In the genomic region with DNA sequence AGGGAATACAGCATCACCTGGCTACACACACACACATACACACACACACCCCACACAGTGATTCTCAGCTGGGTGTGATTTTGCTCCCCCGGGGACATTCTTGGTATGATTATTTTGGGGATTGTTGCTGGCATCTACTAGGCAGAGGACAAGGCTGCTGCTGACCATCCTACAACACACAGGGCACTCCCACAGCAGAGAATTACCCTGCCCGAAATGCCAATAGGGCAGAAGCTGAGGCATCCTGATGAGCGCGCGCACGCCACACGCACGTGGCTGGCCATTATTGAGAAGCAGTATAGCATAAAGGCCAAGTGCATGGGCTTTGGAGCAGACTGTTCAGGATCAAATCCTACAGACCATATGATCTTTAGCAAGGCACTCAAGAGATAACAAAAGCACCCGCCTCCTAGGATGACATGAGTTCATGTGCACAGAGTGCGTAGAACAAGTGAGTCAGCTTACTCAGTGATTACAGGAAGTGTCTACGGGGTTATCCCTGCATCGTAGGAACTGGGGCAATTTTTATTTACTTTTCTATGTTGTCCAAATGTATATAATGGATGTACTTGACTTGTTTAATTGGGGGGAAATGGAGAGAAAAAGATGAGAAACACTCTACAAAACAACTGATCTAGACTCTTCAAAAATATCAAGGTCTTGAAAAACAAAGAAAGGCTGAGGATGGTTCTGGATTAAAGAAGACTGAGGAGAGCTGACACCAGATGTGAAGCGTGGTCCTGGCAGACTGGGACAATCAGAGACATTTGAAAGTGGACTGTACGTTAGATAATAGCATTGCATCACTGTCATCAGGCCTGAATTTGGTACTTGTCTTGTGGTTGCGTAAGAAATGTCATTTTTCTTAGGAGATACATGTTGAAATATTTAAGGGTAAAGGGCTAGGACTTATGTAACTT, we compare ENCODE assay signal across 1 cellular context.
TF ChIP-seq lines count a peak whose summit lies in the region.

No MANE protein-coding gene starts in this region.

TF ChIP-seq in K562, 482 proteins besides CTCF, POLR2A, EP300 and RAD21 (continued from another document and continues in another):
- TF ChIP-seq, protein P1, sequence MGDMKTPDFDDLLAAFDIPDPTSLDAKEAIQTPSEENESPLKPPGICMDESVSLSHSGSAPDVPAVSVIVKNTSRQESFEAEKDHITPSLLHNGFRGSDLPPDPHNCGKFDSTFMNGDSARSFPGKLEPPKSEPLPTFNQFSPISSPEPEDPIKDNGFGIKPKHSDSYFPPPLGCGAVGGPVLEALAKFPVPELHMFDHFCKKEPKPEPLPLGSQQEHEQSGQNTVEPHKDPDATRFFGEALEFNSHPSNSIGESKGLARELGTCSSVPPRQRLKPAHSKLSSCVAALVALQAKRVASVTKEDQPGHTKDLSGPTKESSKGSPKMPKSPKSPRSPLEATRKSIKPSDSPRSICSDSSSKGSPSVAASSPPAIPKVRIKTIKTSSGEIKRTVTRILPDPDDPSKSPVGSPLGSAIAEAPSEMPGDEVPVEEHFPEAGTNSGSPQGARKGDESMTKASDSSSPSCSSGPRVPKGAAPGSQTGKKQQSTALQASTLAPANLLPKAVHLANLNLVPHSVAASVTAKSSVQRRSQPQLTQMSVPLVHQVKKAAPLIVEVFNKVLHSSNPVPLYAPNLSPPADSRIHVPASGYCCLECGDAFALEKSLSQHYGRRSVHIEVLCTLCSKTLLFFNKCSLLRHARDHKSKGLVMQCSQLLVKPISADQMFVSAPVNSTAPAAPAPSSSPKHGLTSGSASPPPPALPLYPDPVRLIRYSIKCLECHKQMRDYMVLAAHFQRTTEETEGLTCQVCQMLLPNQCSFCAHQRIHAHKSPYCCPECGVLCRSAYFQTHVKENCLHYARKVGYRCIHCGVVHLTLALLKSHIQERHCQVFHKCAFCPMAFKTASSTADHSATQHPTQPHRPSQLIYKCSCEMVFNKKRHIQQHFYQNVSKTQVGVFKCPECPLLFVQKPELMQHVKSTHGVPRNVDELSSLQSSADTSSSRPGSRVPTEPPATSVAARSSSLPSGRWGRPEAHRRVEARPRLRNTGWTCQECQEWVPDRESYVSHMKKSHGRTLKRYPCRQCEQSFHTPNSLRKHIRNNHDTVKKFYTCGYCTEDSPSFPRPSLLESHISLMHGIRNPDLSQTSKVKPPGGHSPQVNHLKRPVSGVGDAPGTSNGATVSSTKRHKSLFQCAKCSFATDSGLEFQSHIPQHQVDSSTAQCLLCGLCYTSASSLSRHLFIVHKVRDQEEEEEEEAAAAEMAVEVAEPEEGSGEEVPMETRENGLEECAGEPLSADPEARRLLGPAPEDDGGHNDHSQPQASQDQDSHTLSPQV (IDR thresholded peaks at IDR 0.05): peak; percentile 97
- TF ChIP-seq, protein P2, sequence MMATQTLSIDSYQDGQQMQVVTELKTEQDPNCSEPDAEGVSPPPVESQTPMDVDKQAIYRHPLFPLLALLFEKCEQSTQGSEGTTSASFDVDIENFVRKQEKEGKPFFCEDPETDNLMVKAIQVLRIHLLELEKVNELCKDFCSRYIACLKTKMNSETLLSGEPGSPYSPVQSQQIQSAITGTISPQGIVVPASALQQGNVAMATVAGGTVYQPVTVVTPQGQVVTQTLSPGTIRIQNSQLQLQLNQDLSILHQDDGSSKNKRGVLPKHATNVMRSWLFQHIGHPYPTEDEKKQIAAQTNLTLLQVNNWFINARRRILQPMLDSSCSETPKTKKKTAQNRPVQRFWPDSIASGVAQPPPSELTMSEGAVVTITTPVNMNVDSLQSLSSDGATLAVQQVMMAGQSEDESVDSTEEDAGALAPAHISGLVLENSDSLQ (IDR thresholded peaks at IDR 0.05): peak; percentile 37; the same call in 1 of the 2 replicates
- TF ChIP-seq RBM17 (IDR thresholded peaks at IDR 0.05; ENCODE audit: borderline replicate concordance, low read depth, low read length): no peak
- peak; percentile 81 for TF ChIP-seq SPI1 (IDR thresholded peaks at IDR 0.05; ENCODE audit: borderline replicate concordance, low read depth, low read length)
- peak; percentile 84 for TF ChIP-seq POLR2H (tag; IDR thresholded peaks at IDR 0.05; ENCODE audit: low read depth)
- TF ChIP-seq MEF2D (tag; conservative IDR thresholded peaks at IDR 0.05; ENCODE audit: low read depth): 0 out of 2 replicates have a peak, but pooled peaks have one; percentile 42
- no peak for TF ChIP-seq ZNF583 (CRISPR knock-in tag; IDR thresholded peaks at IDR 0.05)
- TF ChIP-seq CCNT2 (IDR thresholded peaks at IDR 0.05; ENCODE audit: borderline replicate concordance, extremely low read depth, insufficient read length, low read depth, low read length): peak; percentile 35
- peak; percentile 64; the same call in 1 of the 2 replicates for TF ChIP-seq RNF2 (IDR thresholded peaks at IDR 0.05)
- TF ChIP-seq, protein P3, sequence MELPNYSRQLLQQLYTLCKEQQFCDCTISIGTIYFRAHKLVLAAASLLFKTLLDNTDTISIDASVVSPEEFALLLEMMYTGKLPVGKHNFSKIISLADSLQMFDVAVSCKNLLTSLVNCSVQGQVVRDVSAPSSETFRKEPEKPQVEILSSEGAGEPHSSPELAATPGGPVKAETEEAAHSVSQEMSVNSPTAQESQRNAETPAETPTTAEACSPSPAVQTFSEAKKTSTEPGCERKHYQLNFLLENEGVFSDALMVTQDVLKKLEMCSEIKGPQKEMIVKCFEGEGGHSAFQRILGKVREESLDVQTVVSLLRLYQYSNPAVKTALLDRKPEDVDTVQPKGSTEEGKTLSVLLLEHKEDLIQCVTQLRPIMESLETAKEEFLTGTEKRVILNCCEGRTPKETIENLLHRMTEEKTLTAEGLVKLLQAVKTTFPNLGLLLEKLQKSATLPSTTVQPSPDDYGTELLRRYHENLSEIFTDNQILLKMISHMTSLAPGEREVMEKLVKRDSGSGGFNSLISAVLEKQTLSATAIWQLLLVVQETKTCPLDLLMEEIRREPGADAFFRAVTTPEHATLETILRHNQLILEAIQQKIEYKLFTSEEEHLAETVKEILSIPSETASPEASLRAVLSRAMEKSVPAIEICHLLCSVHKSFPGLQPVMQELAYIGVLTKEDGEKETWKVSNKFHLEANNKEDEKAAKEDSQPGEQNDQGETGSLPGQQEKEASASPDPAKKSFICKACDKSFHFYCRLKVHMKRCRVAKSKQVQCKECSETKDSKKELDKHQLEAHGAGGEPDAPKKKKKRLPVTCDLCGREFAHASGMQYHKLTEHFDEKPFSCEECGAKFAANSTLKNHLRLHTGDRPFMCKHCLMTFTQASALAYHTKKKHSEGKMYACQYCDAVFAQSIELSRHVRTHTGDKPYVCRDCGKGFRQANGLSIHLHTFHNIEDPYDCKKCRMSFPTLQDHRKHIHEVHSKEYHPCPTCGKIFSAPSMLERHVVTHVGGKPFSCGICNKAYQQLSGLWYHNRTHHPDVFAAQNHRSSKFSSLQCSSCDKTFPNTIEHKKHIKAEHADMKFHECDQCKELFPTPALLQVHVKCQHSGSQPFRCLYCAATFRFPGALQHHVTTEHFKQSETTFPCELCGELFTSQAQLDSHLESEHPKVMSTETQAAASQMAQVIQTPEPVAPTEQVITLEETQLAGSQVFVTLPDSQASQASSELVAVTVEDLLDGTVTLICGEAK (IDR thresholded peaks at IDR 0.05): peak; percentile 66; the same call in 1 of the 2 replicates
- TF ChIP-seq, protein P3 (CRISPR knock-in tag; IDR thresholded peaks at IDR 0.05): no peak
- TF ChIP-seq ZNF124 (CRISPR knock-in tag; IDR thresholded peaks at IDR 0.05): no peak
- TF ChIP-seq, protein P4, sequence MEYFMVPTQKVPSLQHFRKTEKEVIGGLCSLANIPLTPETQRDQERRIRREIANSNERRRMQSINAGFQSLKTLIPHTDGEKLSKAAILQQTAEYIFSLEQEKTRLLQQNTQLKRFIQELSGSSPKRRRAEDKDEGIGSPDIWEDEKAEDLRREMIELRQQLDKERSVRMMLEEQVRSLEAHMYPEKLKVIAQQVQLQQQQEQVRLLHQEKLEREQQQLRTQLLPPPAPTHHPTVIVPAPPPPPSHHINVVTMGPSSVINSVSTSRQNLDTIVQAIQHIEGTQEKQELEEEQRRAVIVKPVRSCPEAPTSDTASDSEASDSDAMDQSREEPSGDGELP (CRISPR knock-in tag; IDR thresholded peaks at IDR 0.05; ENCODE audit: borderline replicate concordance): peak; percentile 93
- no peak for TF ChIP-seq NR4A1 (CRISPR knock-in tag; IDR thresholded peaks at IDR 0.05)
- TF ChIP-seq NR4A1 (tag; IDR thresholded peaks at IDR 0.05): peak; percentile 59; the same call in 1 of the 2 replicates
- TF ChIP-seq, protein P5, sequence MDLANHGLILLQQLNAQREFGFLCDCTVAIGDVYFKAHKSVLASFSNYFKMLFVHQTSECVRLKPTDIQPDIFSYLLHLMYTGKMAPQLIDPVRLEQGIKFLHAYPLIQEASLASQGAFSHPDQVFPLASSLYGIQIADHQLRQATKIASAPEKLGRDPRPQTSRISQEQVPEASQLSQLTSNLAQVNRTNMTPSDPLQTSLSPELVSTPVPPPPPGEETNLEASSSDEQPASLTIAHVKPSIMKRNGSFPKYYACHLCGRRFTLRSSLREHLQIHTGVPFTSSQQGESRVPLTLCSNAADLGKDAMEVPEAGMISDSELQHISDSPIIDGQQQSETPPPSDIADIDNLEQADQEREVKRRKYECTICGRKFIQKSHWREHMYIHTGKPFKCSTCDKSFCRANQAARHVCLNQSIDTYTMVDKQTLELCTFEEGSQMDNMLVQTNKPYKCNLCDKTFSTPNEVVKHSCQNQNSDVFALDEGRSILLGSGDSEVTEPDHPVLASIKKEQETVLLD (IDR thresholded peaks at IDR 0.05): no peak
- 0 out of 2 replicates have a peak, but pooled peaks have one; percentile 21 for TF ChIP-seq ZKSCAN8 (CRISPR knock-in tag; IDR thresholded peaks at IDR 0.05)
- peak; percentile 12; the same call in 1 of the 2 replicates for TF ChIP-seq NR2C1 (IDR thresholded peaks at IDR 0.05)
- TF ChIP-seq NR2C1 (tag; IDR thresholded peaks at IDR 0.05): peak; percentile 35; the same call in 1 of the 2 replicates
- TF ChIP-seq, protein P6, sequence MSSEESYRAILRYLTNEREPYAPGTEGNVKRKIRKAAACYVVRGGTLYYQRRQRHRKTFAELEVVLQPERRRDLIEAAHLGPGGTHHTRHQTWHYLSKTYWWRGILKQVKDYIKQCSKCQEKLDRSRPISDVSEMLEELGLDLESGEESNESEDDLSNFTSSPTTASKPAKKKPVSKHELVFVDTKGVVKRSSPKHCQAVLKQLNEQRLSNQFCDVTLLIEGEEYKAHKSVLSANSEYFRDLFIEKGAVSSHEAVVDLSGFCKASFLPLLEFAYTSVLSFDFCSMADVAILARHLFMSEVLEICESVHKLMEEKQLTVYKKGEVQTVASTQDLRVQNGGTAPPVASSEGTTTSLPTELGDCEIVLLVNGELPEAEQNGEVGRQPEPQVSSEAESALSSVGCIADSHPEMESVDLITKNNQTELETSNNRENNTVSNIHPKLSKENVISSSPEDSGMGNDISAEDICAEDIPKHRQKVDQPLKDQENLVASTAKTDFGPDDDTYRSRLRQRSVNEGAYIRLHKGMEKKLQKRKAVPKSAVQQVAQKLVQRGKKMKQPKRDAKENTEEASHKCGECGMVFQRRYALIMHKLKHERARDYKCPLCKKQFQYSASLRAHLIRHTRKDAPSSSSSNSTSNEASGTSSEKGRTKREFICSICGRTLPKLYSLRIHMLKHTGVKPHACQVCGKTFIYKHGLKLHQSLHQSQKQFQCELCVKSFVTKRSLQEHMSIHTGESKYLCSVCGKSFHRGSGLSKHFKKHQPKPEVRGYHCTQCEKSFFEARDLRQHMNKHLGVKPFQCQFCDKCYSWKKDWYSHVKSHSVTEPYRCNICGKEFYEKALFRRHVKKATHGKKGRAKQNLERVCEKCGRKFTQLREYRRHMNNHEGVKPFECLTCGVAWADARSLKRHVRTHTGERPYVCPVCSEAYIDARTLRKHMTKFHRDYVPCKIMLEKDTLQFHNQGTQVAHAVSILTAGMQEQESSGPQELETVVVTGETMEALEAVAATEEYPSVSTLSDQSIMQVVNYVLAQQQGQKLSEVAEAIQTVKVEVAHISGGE (CRISPR knock-in tag; IDR thresholded peaks at IDR 0.05): peak in 1 of 3 experiments; percentile 58; a peak in 1 of 6 replicates
- TF ChIP-seq NEUROD1 (IDR thresholded peaks at IDR 0.05; ENCODE audit: borderline replicate concordance, low read depth, low read length, partially characterized antibody): peak; percentile 34
- TF ChIP-seq ZNF696 (CRISPR knock-in tag; conservative IDR thresholded peaks at IDR 0.05): no peak
- TF ChIP-seq, protein P7, sequence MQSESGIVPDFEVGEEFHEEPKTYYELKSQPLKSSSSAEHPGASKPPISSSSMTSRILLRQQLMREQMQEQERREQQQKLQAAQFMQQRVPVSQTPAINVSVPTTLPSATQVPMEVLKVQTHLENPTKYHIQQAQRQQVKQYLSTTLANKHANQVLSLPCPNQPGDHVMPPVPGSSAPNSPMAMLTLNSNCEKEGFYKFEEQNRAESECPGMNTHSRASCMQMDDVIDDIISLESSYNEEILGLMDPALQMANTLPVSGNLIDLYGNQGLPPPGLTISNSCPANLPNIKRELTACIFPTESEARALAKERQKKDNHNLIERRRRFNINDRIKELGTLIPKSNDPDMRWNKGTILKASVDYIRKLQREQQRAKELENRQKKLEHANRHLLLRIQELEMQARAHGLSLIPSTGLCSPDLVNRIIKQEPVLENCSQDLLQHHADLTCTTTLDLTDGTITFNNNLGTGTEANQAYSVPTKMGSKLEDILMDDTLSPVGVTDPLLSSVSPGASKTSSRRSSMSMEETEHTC (IDR thresholded peaks at IDR 0.05): peak; percentile 90
- no peak for TF ChIP-seq SMAD1 (IDR thresholded peaks at IDR 0.05; ENCODE audit: low read depth, low read length, partially characterized antibody)
- peak; percentile 36; the same call in 1 of the 2 replicates for TF ChIP-seq TRIM28 (IDR thresholded peaks at IDR 0.05)
- TF ChIP-seq HMG20B (CRISPR knock-in tag; IDR thresholded peaks at IDR 0.05): no peak
- peak; percentile 65 for TF ChIP-seq MAFK (IDR thresholded peaks at IDR 0.05; ENCODE audit: low read length)
